Comparison of ENCODE assay signal across 25 cellular contexts in genomic region chr2:181752301-181752700, GRCh38.
A peak's percentile ranks its signal among the peaks of the same experiment; 100 is the strongest.
DNase-seq lines count a peak whose midpoint lies in the region; ATAC-seq, FAIRE-seq and TF ChIP-seq lines count a peak whose summit lies in the region.
"Had no signal": no experiment of that assay in that cellular context is flagged by ENCODE, and none has a peak within 500 bp of the region (broad histone marks: within the 10 kb centered on the region; RNA-seq: fewer than 3 reads in every experiment).

No MANE protein-coding gene starts in this region.

- peak; percentile 36 for FAIRE-seq in H54 (lab: Jason Lieb, UNC)
- FAIRE-seq: endometrium had no signal

- no peak overlapping the region for H3K4me3 ChIP-seq in fibroblast of the aortic adventitia (ENCODE audit: low read depth, low read length)
- H3K4me3 ChIP-seq: BLaER1 treated with 17β-estradiol and CSF1 and Interleukin-3, amounts not matched to agents 10 nM and 100 nM; left lung; psoas muscle; thyroid gland had no signal

- DNase-seq in H54 (ENCODE audit: insufficient read length, low spot score) = no peak
- DNase-seq in RPMI7951 (ENCODE audit: low read depth) = peak; percentile 28
- DNase-seq in fibroblast of the aortic adventitia (ENCODE audit: low read depth) = peak; percentile 51
- DNase-seq in sciatic nerve (ENCODE audit: low spot score) = no peak
- DNase-seq in NCI-H510A treated with DMSO at 0.1 percent for 48 hours (lab: John Stamatoyannopoulos, UW) = no peak
- DNase-seq: activated CD4-positive, CD25-positive, alpha-beta regulatory T cell treated with anti-CD3 and anti-CD28 coated beads, Interleukin-2, amount 50 U/mL, for 72 hours; activated CD8-positive, alpha-beta T cell treated with anti-CD3 and anti-CD28 coated beads, Interleukin-2, amount 10 ng/mL, durations not matched to agents 7 days and 5 days; activated effector memory CD4-positive, alpha-beta T cell treated with anti-CD3 and anti-CD28 coated beads, Interleukin-2, amount 50 U/mL, for 16 hours; activated naive CD8-positive, alpha-beta T cell treated with anti-CD3 and anti-CD28 coated beads for 36 hours; COR-L47; DMS79; HCEC 1CT; left lung; mesenchymal stem cell; NCI-H2171; NCI-H526; NK-92 treated with Interleukin-12 subunit alpha and Interleukin-12 subunit beta, amount 100 ng/mL, for 24 hours; psoas muscle; SHP77; T-cell; thyroid gland had no signal

- TF ChIP-seq POLR2A in H54 (IDR thresholded peaks at IDR 0.05; ENCODE audit: low read depth, low read length) = no peak

- no peak for TF ChIP-seq CTCF in fibroblast of the aortic adventitia (IDR thresholded peaks at IDR 0.05; ENCODE audit: insufficient read depth, low read length)

- ATAC-seq in sciatic nerve = peak; percentile 24
- ATAC-seq in GM18858 (IDR thresholded peaks at IDR 0.05; ENCODE audit: unreplicated experiment) = no peak
- ATAC-seq in GM19467 (IDR thresholded peaks at IDR 0.05; ENCODE audit: unreplicated experiment) = no peak
- ATAC-seq: activated CD8-positive, alpha-beta T cell treated with anti-CD3 and anti-CD28 coated beads, Interleukin-2, amount 10 ng/mL, durations not matched to agents 7 days and 5 days; left lung; psoas muscle; T-cell had no signal

- intact Hi-C loops in sciatic nerve (cut with DNase I) = no loop called here

Comparison
In these comparisons a context has a peak if more than half of its experiments do, and no peak if none do; other contexts are left out.
1. DNase-seq: peak in RPMI7951 (single experiment) and fibroblast of the aortic adventitia (single experiment); none in H54 (single experiment), sciatic nerve (single experiment) and NCI-H510A treated with DMSO at 0.1 percent for 48 hours (single experiment).